Comparison of ENCODE assay signal across 1 cellular context in the genomic region with DNA sequence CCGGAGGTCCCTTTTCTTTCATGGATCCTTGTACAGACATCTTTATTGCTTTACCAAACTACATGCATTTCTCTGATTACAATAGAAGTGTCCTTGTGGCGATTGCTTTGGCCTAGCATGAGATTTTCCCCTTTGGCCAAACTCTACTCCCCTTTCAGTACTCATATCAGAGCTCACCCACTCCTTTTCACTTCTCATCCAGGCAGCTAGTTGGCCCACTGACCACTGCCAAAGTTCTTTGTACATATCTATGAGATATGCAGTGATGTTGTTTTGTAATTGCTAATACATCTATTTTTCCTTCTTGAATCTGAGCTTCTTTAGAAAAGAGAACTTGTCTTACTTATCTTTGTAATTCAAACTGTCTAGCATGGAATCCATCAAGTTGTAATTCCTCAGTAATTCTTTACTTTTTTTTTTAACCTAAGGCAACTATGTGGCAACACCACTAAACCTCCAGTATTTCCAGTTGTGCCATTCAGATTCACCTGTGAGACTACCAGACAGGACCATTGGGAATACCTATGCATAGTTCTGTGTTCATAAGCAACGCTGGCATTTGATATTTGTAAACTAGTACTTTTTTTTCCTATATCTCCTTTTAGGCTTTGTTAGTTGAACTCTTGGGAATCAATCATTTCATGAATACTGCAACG.
TF ChIP-seq lines count a peak whose summit lies in the region.

No MANE protein-coding gene starts in this region.

TF ChIP-seq in HepG2, 621 proteins besides CTCF, POLR2A, EP300 and RAD21:
- TF ChIP-seq ARID5B (CRISPR knock-in tag; IDR thresholded peaks at IDR 0.05) = no peak
- TF ChIP-seq BCL6 (CRISPR knock-in tag; IDR thresholded peaks at IDR 0.05) = no peak
- no peak for TF ChIP-seq ZFP36L1 (CRISPR knock-in tag; IDR thresholded peaks at IDR 0.05)
- TF ChIP-seq, protein P1, sequence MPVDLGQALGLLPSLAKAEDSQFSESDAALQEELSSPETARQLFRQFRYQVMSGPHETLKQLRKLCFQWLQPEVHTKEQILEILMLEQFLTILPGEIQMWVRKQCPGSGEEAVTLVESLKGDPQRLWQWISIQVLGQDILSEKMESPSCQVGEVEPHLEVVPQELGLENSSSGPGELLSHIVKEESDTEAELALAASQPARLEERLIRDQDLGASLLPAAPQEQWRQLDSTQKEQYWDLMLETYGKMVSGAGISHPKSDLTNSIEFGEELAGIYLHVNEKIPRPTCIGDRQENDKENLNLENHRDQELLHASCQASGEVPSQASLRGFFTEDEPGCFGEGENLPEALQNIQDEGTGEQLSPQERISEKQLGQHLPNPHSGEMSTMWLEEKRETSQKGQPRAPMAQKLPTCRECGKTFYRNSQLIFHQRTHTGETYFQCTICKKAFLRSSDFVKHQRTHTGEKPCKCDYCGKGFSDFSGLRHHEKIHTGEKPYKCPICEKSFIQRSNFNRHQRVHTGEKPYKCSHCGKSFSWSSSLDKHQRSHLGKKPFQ (CRISPR knock-in tag; IDR thresholded peaks at IDR 0.05; ENCODE audit: insufficient replicate concordance) = no peak
- no peak for TF ChIP-seq NBN (conservative IDR thresholded peaks at IDR 0.05)
- TF ChIP-seq HMGXB4 (CRISPR knock-in tag; IDR thresholded peaks at IDR 0.05; ENCODE audit: borderline replicate concordance in 1 of 2, low read depth in 1 of 2) = no peak
- no peak for TF ChIP-seq NCOA1 (CRISPR knock-in tag; IDR thresholded peaks at IDR 0.05)
- no peak for TF ChIP-seq CEBPB (IDR thresholded peaks at IDR 0.05; ENCODE audit: borderline replicate concordance, low read depth, low read length)
- TF ChIP-seq, protein P2, sequence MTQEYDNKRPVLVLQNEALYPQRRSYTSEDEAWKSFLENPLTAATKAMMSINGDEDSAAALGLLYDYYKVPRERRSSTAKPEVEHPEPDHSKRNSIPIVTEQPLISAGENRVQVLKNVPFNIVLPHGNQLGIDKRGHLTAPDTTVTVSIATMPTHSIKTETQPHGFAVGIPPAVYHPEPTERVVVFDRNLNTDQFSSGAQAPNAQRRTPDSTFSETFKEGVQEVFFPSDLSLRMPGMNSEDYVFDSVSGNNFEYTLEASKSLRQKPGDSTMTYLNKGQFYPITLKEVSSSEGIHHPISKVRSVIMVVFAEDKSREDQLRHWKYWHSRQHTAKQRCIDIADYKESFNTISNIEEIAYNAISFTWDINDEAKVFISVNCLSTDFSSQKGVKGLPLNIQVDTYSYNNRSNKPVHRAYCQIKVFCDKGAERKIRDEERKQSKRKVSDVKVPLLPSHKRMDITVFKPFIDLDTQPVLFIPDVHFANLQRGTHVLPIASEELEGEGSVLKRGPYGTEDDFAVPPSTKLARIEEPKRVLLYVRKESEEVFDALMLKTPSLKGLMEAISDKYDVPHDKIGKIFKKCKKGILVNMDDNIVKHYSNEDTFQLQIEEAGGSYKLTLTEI (CRISPR knock-in tag; conservative IDR thresholded peaks at IDR 0.05) = no peak
- TF ChIP-seq ZNF607 (CRISPR knock-in tag; IDR thresholded peaks at IDR 0.05; ENCODE audit: borderline replicate concordance) = no peak
- no peak for TF ChIP-seq HNF4G (IDR thresholded peaks at IDR 0.05; ENCODE audit: borderline replicate concordance, low read depth, low read length)
- TF ChIP-seq HNF4G (CRISPR knock-in tag; IDR thresholded peaks at IDR 0.05; ENCODE audit: borderline replicate concordance, low read depth) = no peak
- no peak for TF ChIP-seq PLRG1 (conservative IDR thresholded peaks at IDR 0.05)
